Comparison of ENCODE assay signal across 14 cellular contexts in genomic region chr15:41017051-41017735, GRCh38.
DNase-seq lines count a peak whose midpoint lies in the region; ATAC-seq and TF ChIP-seq lines count a peak whose summit lies in the region.
"Had no signal": no experiment of that assay in that cellular context is flagged by ENCODE, and none has a peak within 500 bp of the region (broad histone marks: within the 10 kb centered on the region; RNA-seq: fewer than 3 reads in every experiment).

No MANE protein-coding gene starts in this region.

- 44 to 63% methylated on average over 3 of the region's 3 CpGs for WGBS in heart right ventricle, 2 donors
- WGBS in sigmoid colon, 2 donors = 40 to 44% methylated on average over 3 of the region's 3 CpGs

- TF ChIP-seq EP300 in sigmoid colon (IDR thresholded peaks at IDR 0.05) = no peak

- H3K4me1 Mint-ChIP-seq in memory B cell = peaks cover 17% of the 10 kb centered on the region

- intact Hi-C loops in heart right ventricle (cut with DNase I) = loop anchor here in 6 of 10 donors (5.0 to 10.0 kb wide), 3 partner anchors 72 to 115 kb away; no protein-coding TSS in a partner anchor
- intact Hi-C loops in sigmoid colon (cut with DNase I) = no loop called here

- peaks cover 11% of the 10 kb centered on the region; the same call in 1 of the 2 replicates for H3K79me2 ChIP-seq in KMS-11 (ENCODE audit: insufficient read depth, low read depth)

- peak overlapping the region; percentile 65 for H3K27ac Mint-ChIP-seq in memory B cell
- H3K27ac Mint-ChIP-seq: CD4-positive, alpha-beta T cell had no signal

- H3K4me2 ChIP-seq in KMS-11 = peak overlapping the region; percentile 86

- no peak overlapping the region for H2AFZ ChIP-seq in KMS-11 (ENCODE audit: low read depth)

- H4K20me1 ChIP-seq in KMS-11 (ENCODE audit: insufficient read depth) = no peaks in the 10 kb centered on the region

- TF ChIP-seq POLR2A in sigmoid colon (IDR thresholded peaks at IDR 0.05) = no peak

- ATAC-seq in memory B cell (ENCODE audit: low read depth) (no peak), heart right ventricle (no peak)
- ATAC-seq: HCT116 had no signal

- TF ChIP-seq CTCF in KMS-11 (conservative IDR thresholded peaks at IDR 0.05; ENCODE audit: low read depth, low read length) (no peak), heart right ventricle (IDR thresholded peaks at IDR 0.05) (no peak), sigmoid colon (IDR thresholded peaks at IDR 0.05) (no peak)

- no peaks in the 10 kb centered on the region for H3K27me3 Mint-ChIP-seq in memory B cell
- H3K27me3 Mint-ChIP-seq: CD4-positive, alpha-beta T cell had no signal

- H3K9me3 ChIP-seq in heart right ventricle (no peaks in the 10 kb centered on the region), sigmoid colon (no peaks in the 10 kb centered on the region)

- peaks cover 22% of the 10 kb centered on the region for H3K36me3 Mint-ChIP-seq in memory B cell

- H3K4me1 ChIP-seq in KMS-11 (ENCODE audit: low read depth, poor library complexity, severe bottlenecking) (peaks cover 74% of the 10 kb centered on the region), heart right ventricle (peaks cover 0 to 54% (median 39%) of the 10 kb centered on the region in 9 donors), sigmoid colon (peaks cover 0 to 11% (median 0%) of the 10 kb centered on the region in 4 donors)

- H3K27me3 ChIP-seq in KMS-11 (ENCODE audit: insufficient read depth, low read depth) (no peaks in the 10 kb centered on the region), heart right ventricle (no peaks in the 10 kb centered on the region), sigmoid colon (no peaks in the 10 kb centered on the region)

- peak; percentile 3 to 8 for DNase-seq in AML-193 (lab: John Stamatoyannopoulos, UW)
- peak; percentile 23 for DNase-seq in astrocyte of the hippocampus (ENCODE audit: low read depth, low spot score)
- no peak for DNase-seq in memory B cell (ENCODE audit: low spot score in 2 of 2)
- DNase-seq in stimulated activated CD4-positive, alpha-beta T cell treated with anti-CD3 and anti-CD28 coated beads, Interleukin-4, amount 100 ng/mL, for 1 hour = no peak
- DNase-seq in HK-2 (ENCODE audit: unreplicated experiment) = no peak
- DNase-seq in heart right ventricle = no peak
- no peak for DNase-seq in sigmoid colon
- DNase-seq: activated CD4-positive, alpha-beta T cell treated with anti-CD3 and anti-CD28 coated beads for 48 hours; CD4-positive, alpha-beta T cell; NCI-H446; occipital lobe; Right ventricle myocardium superior had no signal

- no peak overlapping the region for H3K4me3 Mint-ChIP-seq in memory B cell
- H3K4me3 Mint-ChIP-seq: CD4-positive, alpha-beta T cell had no signal

- H3K9me3 Mint-ChIP-seq in memory B cell = no peaks in the 10 kb centered on the region
- H3K9me3 Mint-ChIP-seq: CD4-positive, alpha-beta T cell had no signal

- H3K36me3 ChIP-seq in KMS-11 (ENCODE audit: insufficient read depth) (no peaks in the 10 kb centered on the region), heart right ventricle (peaks cover 0 to 97% (median 22%) of the 10 kb centered on the region in 9 donors), sigmoid colon (peaks cover 11 to 62% (median 25%) of the 10 kb centered on the region in 4 donors)

- H3K4me3 ChIP-seq in KMS-11 (IDR thresholded peaks at IDR 0.05; ENCODE audit: insufficient read depth, low read depth, low read length) (no peak overlapping the region), heart right ventricle (no peak overlapping the region), sigmoid colon (no peak overlapping the region)

- H3K9ac ChIP-seq in KMS-11 = peak overlapping the region; percentile 19; the same call in 1 of the 2 replicates

- H3K27ac ChIP-seq in KMS-11 (peak overlapping the region; percentile 67), heart right ventricle (peak overlapping the region in 4 of 10 donors; percentile 21 to 81 (median 58)), sigmoid colon (peak overlapping the region in 1 of 4 donors; percentile 17)

Comparison
In these comparisons a context has a peak if more than half of its experiments do, and no peak if none do; other contexts are left out.
1. DNase-seq: peak in AML-193 (2 of 2) and astrocyte of the hippocampus (single experiment); none in memory B cell (0 of 2), stimulated activated CD4-positive, alpha-beta T cell treated with anti-CD3 and anti-CD28 coated beads, Interleukin-4, amount 100 ng/mL, for 1 hour (single experiment), HK-2 (single experiment), heart right ventricle (0 of 2) and sigmoid colon (single experiment).